In the genomic region with DNA sequence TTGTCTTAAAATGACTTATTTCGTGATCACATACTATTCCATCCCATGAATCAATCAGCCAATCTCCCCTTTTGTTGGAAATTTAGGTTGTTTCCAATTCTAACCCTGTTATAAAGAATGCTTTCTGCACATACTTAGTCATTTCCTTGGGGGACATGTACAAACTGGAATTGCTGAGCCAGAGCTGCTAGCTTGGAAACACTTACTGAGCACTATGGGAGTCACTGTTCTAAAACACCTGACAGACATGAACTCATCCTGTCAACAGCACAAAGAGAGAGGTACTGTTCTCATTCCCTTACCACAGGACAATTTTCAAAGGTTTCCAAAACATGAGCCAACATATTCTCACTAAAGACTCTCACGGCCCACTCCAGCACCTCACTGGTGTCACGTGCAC, we compare ENCODE assay signal across 17 cellular contexts. TPM values are rescaled to one million over a fixed set of nuclear protein-coding genes. Genes with fewer than 3 reads are reported as not detected.
DNase-seq lines count a peak whose midpoint lies in the region; ATAC-seq, FAIRE-seq and TF ChIP-seq lines count a peak whose summit lies in the region.
"Had no signal": no experiment of that assay in that cellular context is flagged by ENCODE, and none has a peak within 500 bp of the region (broad histone marks: within the 10 kb centered on the region; RNA-seq: fewer than 3 reads in every experiment).

No MANE protein-coding gene starts in this region.

- H3K36me3 ChIP-seq in K562 (ENCODE audit: control insufficient read depth, insufficient read depth, low read length) (peaks cover 60% of the 10 kb centered on the region), vagina (peaks cover 0 to 7% of the 10 kb centered on the region in 2 donors), body of pancreas (replicated peaks in 1 of 2; ENCODE audit: insufficient read depth in 1 of 2, low read depth in 2 of 2) (no peaks in the 10 kb centered on the region), aorta (ENCODE audit: control insufficient read depth in 1 of 2, insufficient read depth in 2 of 2, low read length in 1 of 2) (peaks cover 2 to 4% of the 10 kb centered on the region in 2 donors)
- H3K36me3 ChIP-seq: pancreas had no signal

- H3K9me3 ChIP-seq in K562 (replicated peaks; ENCODE audit: control insufficient read depth, insufficient read depth, low read depth, low read length) (no peaks in the 10 kb centered on the region), vagina (no peaks in the 10 kb centered on the region), body of pancreas (no peaks in the 10 kb centered on the region), aorta (ENCODE audit: control insufficient read depth, low read length) (no peaks in the 10 kb centered on the region)
- H3K9me3 ChIP-seq: BLaER1, pancreas, thyroid gland had no signal

- no peak overlapping the region for H3K4me2 ChIP-seq in K562 (ENCODE audit: insufficient read depth, low read length)
- H3K4me2 ChIP-seq: BLaER1 had no signal

- peaks cover 7% of the 10 kb centered on the region for H3K9me1 ChIP-seq in K562 (ENCODE audit: control insufficient read depth, insufficient read depth, low read length)

- H3K9ac ChIP-seq in K562 (ENCODE audit: insufficient read depth in 1 of 2, low read depth in 2 of 2, low read length in 2 of 2) = no peak overlapping the region
- H3K9ac ChIP-seq: BLaER1 had no signal

- peak; percentile 33 for DNase-seq in stimulated activated CD4-positive, alpha-beta T cell treated with anti-CD3 and anti-CD28 coated beads, Interleukin-1b, Interleukin-23, amount 100 ng/mL, for 48 hours
- DNase-seq in stimulated activated CD4-positive, alpha-beta T cell treated with anti-CD3 and anti-CD28 coated beads, Interleukin-12 subunit alpha, Interleukin-12 subunit beta, amount 100 ng/mL, for 4 hours = no peak
- DNase-seq in K562 (ENCODE audit: extremely low read depth in 1 of 4, low spot score in 3 of 4) (no peak), foreskin keratinocyte (peak; percentile 98), vagina (ENCODE audit: extremely low spot score in 2 of 2) (no peak), body of pancreas (no peak), NCI-H226 (no peak), aorta (no peak)
- DNase-seq: activated CD4-positive, CD25-positive, alpha-beta regulatory T cell; glutamatergic neuron; NCI-H1417; NCI-H2227 treated with DMSO at 0.1 percent for 48 hours; pancreas; SW 1271; thyroid gland had no signal

- H3K27ac ChIP-seq in K562 (ENCODE audit: extremely low read depth, low read depth, low read length) = no peak overlapping the region
- peak overlapping the region; percentile 95 for H3K27ac ChIP-seq in foreskin keratinocyte
- peak overlapping the region; percentile 64 for H3K27ac ChIP-seq in vagina
- H3K27ac ChIP-seq in body of pancreas = no peak overlapping the region
- no peak overlapping the region for H3K27ac ChIP-seq in aorta (ENCODE audit: low read depth in 1 of 2, low read length in 2 of 2)
- H3K27ac ChIP-seq: BLaER1, thyroid gland had no signal

- in situ Hi-C loops in K562 (cut with MboI) = no loop called here

- CTCF ChIA-PET in K562 (lab: Yijun Ruan, JAX; ENCODE audit: low intra/inter-chr PET ratio) = no interaction called here

- TF ChIP-seq CTCF in K562 (IDR thresholded peaks at IDR 0.05 in 2 of 3, conservative IDR thresholded peaks at IDR 0.05 in 1 of 3; ENCODE audit: insufficient read depth in 2 of 3, low read depth in 1 of 3, low read length in 3 of 3) = no peak
- TF ChIP-seq CTCF in foreskin keratinocyte (conservative IDR thresholded peaks at IDR 0.05) = no peak
- no peak for TF ChIP-seq CTCF in vagina (IDR thresholded peaks at IDR 0.05)
- no peak for TF ChIP-seq CTCF in body of pancreas (IDR thresholded peaks at IDR 0.05)

- intact Hi-C loops in K562 (cut with micrococcal nuclease) (loop anchor here (5.0 kb wide), 1 partner anchor 42 kb away; a partner anchor contains a TSS), vagina (cut with DNase I) (loop anchor here (10.0 kb wide), 1 partner anchor 70 kb away; no protein-coding TSS in a partner anchor), body of pancreas (cut with DNase I) (no loop called here), aorta (cut with DNase I) (loop anchor here in 1 of 2 donors (5.0 kb wide), 1 partner anchor 67 kb away; no protein-coding TSS in a partner anchor)

- H3K4me1 ChIP-seq in K562 (replicated peaks in 1 of 2; ENCODE audit: control insufficient read depth in 2 of 2, insufficient read depth in 2 of 2, low read length in 2 of 2) (peaks cover 3 to 54% of the 10 kb centered on the region in 2 experiments; a peak in 4 of 5 replicates), foreskin keratinocyte (peaks cover 41% of the 10 kb centered on the region), vagina (peaks cover 41% of the 10 kb centered on the region), body of pancreas (peaks cover 46% of the 10 kb centered on the region), aorta (ENCODE audit: control insufficient read depth in 1 of 2, insufficient read depth in 2 of 2, low read length in 2 of 2) (no peaks in the 10 kb centered on the region)
- H3K4me1 ChIP-seq: BLaER1 had no signal

- peaks cover 3% of the 10 kb centered on the region; the same call in 2 of the 3 replicates for H3K79me2 ChIP-seq in K562 (ENCODE audit: control insufficient read depth, insufficient read depth, low read length)

- H3K27me3 ChIP-seq in K562 (ENCODE audit: control insufficient read depth in 2 of 2, insufficient read depth in 2 of 2, low read length in 2 of 2) = no peaks in the 10 kb centered on the region
- no peaks in the 10 kb centered on the region for H3K27me3 ChIP-seq in foreskin keratinocyte
- no peaks in the 10 kb centered on the region for H3K27me3 ChIP-seq in vagina
- no peaks in the 10 kb centered on the region for H3K27me3 ChIP-seq in body of pancreas
- H3K27me3 ChIP-seq in aorta (ENCODE audit: control insufficient read depth in 1 of 2, insufficient read depth in 2 of 2, low read length in 1 of 2) = no peaks in the 10 kb centered on the region
- H3K27me3 ChIP-seq: BLaER1, pancreas, thyroid gland had no signal

- no peak for TF ChIP-seq RAD21 in K562 (CRISPR knock-in tag; conservative IDR thresholded peaks at IDR 0.05 in 1 of 2, IDR thresholded peaks at IDR 0.05 in 1 of 2)

- no peak for TF ChIP-seq EP300 in K562 (IDR thresholded peaks at IDR 0.05; ENCODE audit: low read length)

- H3K4me3 ChIP-seq in K562 (no peak overlapping the region), vagina (no peak overlapping the region), body of pancreas (no peak overlapping the region), aorta (ENCODE audit: low read length in 2 of 2) (no peak overlapping the region)
- H3K4me3 ChIP-seq: BLaER1, pancreas, thyroid gland had no signal

- WGBS in K562 (ENCODE audit: insufficient coverage, low coverage, missing lambda C conversion rate) = 79% methylated on average over 3 of the region's 3 CpGs
- 85 to 95% methylated on average over 3 of the region's 3 CpGs for WGBS in body of pancreas, 2 donors
- WGBS in aorta, 2 donors = 90 to 93% methylated on average over 3 of the region's 3 CpGs

- H4K20me1 ChIP-seq in K562 (replicated peaks; ENCODE audit: control insufficient read depth, insufficient read depth, low read length) = peaks cover 62% of the 10 kb centered on the region
- H4K20me1 ChIP-seq: BLaER1 had no signal

- ATAC-seq in K562 (no peak), foreskin keratinocyte (peak; percentile 89), body of pancreas (no peak), aorta (ENCODE audit: low FRiP score) (no peak)
- ATAC-seq: pancreas had no signal

- no peak for FAIRE-seq in K562 (lab: Jason Lieb, UNC)
- FAIRE-seq: H54, pancreas had no signal

- POLR2A ChIA-PET in K562 (lab: Yijun Ruan, JAX) = interaction anchor here (0.6 to 8.3 kb wide), 5 partner anchors 9 to 313 kb away, joined by 3 to 95 read pairs (median 4); no protein-coding TSS in a partner anchor

- no peak; the same call in 1 of the 2 replicates for TF ChIP-seq POLR2A in K562 (conservative IDR thresholded peaks at IDR 0.05)
- no peak for TF ChIP-seq POLR2A in vagina (IDR thresholded peaks at IDR 0.05)
- no peak for TF ChIP-seq POLR2A in body of pancreas (IDR thresholded peaks at IDR 0.05)

- no TSS peak for BruUV-seq in K562 (replicated peaks; lab: Mats Ljungman, UMichigan)

- no peak overlapping the region for H2AFZ ChIP-seq in K562 (ENCODE audit: low read depth, low read length)

RNA-seq across cellular contexts. Expression of a gene that starts 32.1 kb away (rescaled TPM):
- 308 and 373 TPM in 2 replicates for total RNA-seq in K562 (2011; cell fraction: chromatin; rRNA removed; ENCODE audit: low replicate concordance)
- 190 and 213 TPM in 2 replicates for total RNA-seq in K562 (2011; cell fraction: nucleolus; rRNA removed)
- 283 and 338 TPM in 2 replicates for total RNA-seq in K562 (2011; cell fraction: nucleoplasm; rRNA removed)
- total RNA-seq in K562 (2014; rRNA removed) = 349 and 444 TPM in 2 replicates
- 456 and 483 TPM in 2 replicates for total RNA-seq in K562 (2014; rRNA removed; fragmentation: Illumina TruSeq; extraction: Trizol)
- 490 and 510 TPM in 2 replicates for total RNA-seq in K562 (2015; rRNA removed; fragmentation: Illumina TruSeq; extraction: Trizol)
- 509 and 517 TPM in 2 replicates for total RNA-seq in K562 (2021)
- polyA plus RNA-seq in K562 (2011; rRNA removed) = 447 and 549 TPM in 2 replicates
- polyA plus RNA-seq in K562 (2011; cell fraction: cytosol; rRNA removed) = 383 and 522 TPM in 2 replicates
- 310 and 377 TPM in 2 replicates for polyA plus RNA-seq in K562 (2011; cell fraction: nucleus; rRNA removed)
- polyA plus RNA-seq in K562 (2012) = 354 and 451 TPM in 2 replicates
- 802 and 1,050 TPM in 2 replicates for polyA plus RNA-seq in K562 (2014; fragmentation: Illumina TruSeq; extraction: Trizol)
- polyA plus RNA-seq in K562 (2014; fragmentation: Nextera tagmentation; extraction: Ambion mirVana) = 100 to 1,000 TPM; 105 to 140 TPM
- 512 and 577 TPM in 2 replicates for polyA plus RNA-seq in K562 (2014; rRNA removed)
- polyA minus RNA-seq in K562 (2011; rRNA and poly(A)+ RNA removed) = 247 and 258 TPM in 2 replicates
- polyA minus RNA-seq in K562 (2011; cell fraction: cytosol; rRNA and poly(A)+ RNA removed) = 169 and 177 TPM in 2 replicates
- polyA minus RNA-seq in K562 (2011; cell fraction: nucleus; rRNA and poly(A)+ RNA removed) = 101 and 183 TPM in 2 replicates
- total RNA-seq in foreskin keratinocyte = 177 and 204 TPM in 2 replicates
- polyA plus RNA-seq in foreskin keratinocyte = 159 and 195 TPM in 2 replicates
- 118 TPM for total RNA-seq in vagina
- total RNA-seq in body of pancreas = 100 to 1,000 TPM in 1 of 2 donors, 10 to 100 TPM in 1; 76.8 to 533 TPM
- 10 to 100 TPM; 87.4 to 95.6 TPM for total RNA-seq in aorta
- polyA plus RNA-seq in aorta = 10 to 100 TPM; 71.8 to 77.8 TPM

RNA-seq across cellular contexts. Expression of a gene that starts 40.0 kb away (rescaled TPM):
- 7.2 and 10.6 TPM in 2 replicates for total RNA-seq in K562 (2011; cell fraction: chromatin; rRNA removed; ENCODE audit: low replicate concordance)
- total RNA-seq in K562 (2011; cell fraction: nucleolus; rRNA removed) = 7.9 and 11.3 TPM in 2 replicates
- 6.7 and 7.8 TPM in 2 replicates for total RNA-seq in K562 (2011; cell fraction: nucleoplasm; rRNA removed)
- 9.6 and 11.8 TPM in 2 replicates for total RNA-seq in K562 (2014; rRNA removed)
- total RNA-seq in K562 (2014; rRNA removed; fragmentation: Illumina TruSeq; extraction: Trizol) = 9.1 and 10.2 TPM in 2 replicates
- total RNA-seq in K562 (2015; rRNA removed; fragmentation: Illumina TruSeq; extraction: Trizol) = 10.5 and 10.9 TPM in 2 replicates
- 14.9 TPM in 2 replicates for total RNA-seq in K562 (2021)
- 10.2 and 14.3 TPM in 2 replicates for polyA plus RNA-seq in K562 (2011; rRNA removed)
- 9.9 and 11.1 TPM in 2 replicates for polyA plus RNA-seq in K562 (2011; cell fraction: cytosol; rRNA removed)
- 5.4 and 6.0 TPM in 2 replicates for polyA plus RNA-seq in K562 (2011; cell fraction: nucleus; rRNA removed)
- polyA plus RNA-seq in K562 (2012) = 12.3 and 15.2 TPM in 2 replicates
- 14.1 and 14.6 TPM in 2 replicates for polyA plus RNA-seq in K562 (2014; fragmentation: Illumina TruSeq; extraction: Trizol)
- 1 to 10 TPM; 2.6 to 2.8 TPM for polyA plus RNA-seq in K562 (2014; fragmentation: Nextera tagmentation; extraction: Ambion mirVana)
- polyA plus RNA-seq in K562 (2014; rRNA removed) = 10.1 and 11.6 TPM in 2 replicates
- 18.7 and 25.2 TPM in 2 replicates for polyA minus RNA-seq in K562 (2011; rRNA and poly(A)+ RNA removed)
- 7.8 and 11.6 TPM in 2 replicates for polyA minus RNA-seq in K562 (2011; cell fraction: cytosol; rRNA and poly(A)+ RNA removed)
- 4.7 and 7.8 TPM in 2 replicates for polyA minus RNA-seq in K562 (2011; cell fraction: nucleus; rRNA and poly(A)+ RNA removed)
- total RNA-seq in foreskin keratinocyte = 27.0 and 30.9 TPM in 2 replicates
- polyA plus RNA-seq in foreskin keratinocyte = 18.2 and 20.7 TPM in 2 replicates
- total RNA-seq in vagina = 24.6 TPM
- total RNA-seq in body of pancreas = 10 to 100 TPM in 1 of 2 donors, 1 to 10 TPM in 1; 7.5 to 19.8 TPM
- 10 to 100 TPM; 25.5 to 51.5 TPM for total RNA-seq in aorta
- polyA plus RNA-seq in aorta = 10 to 100 TPM; 13.8 to 16.4 TPM

Comparison
In these comparisons a context has a peak if more than half of its experiments do, and no peak if none do; other contexts are left out.
1. DNase-seq: peak in stimulated activated CD4-positive, alpha-beta T cell treated with anti-CD3 and anti-CD28 coated beads, Interleukin-1b, Interleukin-23, amount 100 ng/mL, for 48 hours (single experiment) and foreskin keratinocyte (2 of 2); none in stimulated activated CD4-positive, alpha-beta T cell treated with anti-CD3 and anti-CD28 coated beads, Interleukin-12 subunit alpha, Interleukin-12 subunit beta, amount 100 ng/mL, for 4 hours (single experiment), K562 (0 of 4), vagina (0 of 2), body of pancreas (0 of 4), NCI-H226 (single experiment) and aorta (0 of 2).
2. H3K27ac ChIP-seq: peak in foreskin keratinocyte (single experiment) and vagina (single experiment); none in K562 (single experiment), body of pancreas (0 of 4) and aorta (0 of 2).